Comparison of ENCODE assay signal across 8 cellular contexts in the genomic region with DNA sequence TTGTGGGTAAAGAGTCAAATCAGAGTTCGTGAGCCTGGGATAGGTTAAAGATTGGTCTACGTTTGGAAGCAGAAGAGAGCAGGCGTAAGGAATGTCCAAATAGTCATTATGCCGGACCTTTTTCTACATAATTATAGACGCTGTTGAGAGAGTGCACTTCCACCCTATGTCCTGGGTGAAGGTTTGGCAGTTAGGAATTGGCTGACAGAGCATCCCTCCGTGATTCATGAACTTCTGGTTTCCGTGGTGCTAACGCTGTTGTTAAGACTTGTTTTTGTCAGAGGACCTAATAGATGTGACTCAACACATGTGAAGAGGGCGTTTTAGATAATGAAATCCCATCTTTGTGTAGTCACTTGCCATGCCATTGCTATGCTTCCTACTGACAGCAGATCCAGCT. TPM values are rescaled to one million over a fixed set of nuclear protein-coding genes. Genes with fewer than 3 reads are reported as not detected.
DNase-seq lines count a peak whose midpoint lies in the region; ATAC-seq and TF ChIP-seq lines count a peak whose summit lies in the region.

No MANE protein-coding gene starts in this region.

- H3K4me3 ChIP-seq in AG09309 (ENCODE audit: control insufficient read depth, low read depth, low read length), result peak overlapping the region; percentile 88
- H3K4me3 ChIP-seq in gastroesophageal sphincter, result peak overlapping the region; percentile 82 to 99
- H3K4me3 ChIP-seq in gastrocnemius medialis, result peak overlapping the region; percentile 80 to 100 (median 90)

- H3K36me3 ChIP-seq in gastroesophageal sphincter (peaks cover 0 to 54% of the 10 kb centered on the region in 2 donors), gastrocnemius medialis (peaks cover 0 to 49% of the 10 kb centered on the region in 2 donors)

- H3K27me3 Mint-ChIP-seq in activated CD8-positive, alpha-beta T cell treated with anti-CD3 and anti-CD28 coated beads for 36 hours, result no peaks in the 10 kb centered on the region

- peak overlapping the region; percentile 87 for H3K4me3 Mint-ChIP-seq in activated CD8-positive, alpha-beta T cell treated with anti-CD3 and anti-CD28 coated beads for 36 hours

- H3K36me3 Mint-ChIP-seq in activated CD8-positive, alpha-beta T cell treated with anti-CD3 and anti-CD28 coated beads for 36 hours (ENCODE audit: low read depth), result peaks cover 44% of the 10 kb centered on the region

- CTCF ChIA-PET in activated CD8-positive, alpha-beta T cell treated with anti-CD3 and anti-CD28 coated beads for 36 hours (lab: Charles Lee), result interaction anchor here (3.0 kb wide), 1 partner anchor 161 kb away, joined by 13 read pairs; no protein-coding TSS in a partner anchor
- CTCF ChIA-PET in HEK293T (lab: Yijun Ruan, JAX), result no interaction called here

- TF ChIP-seq CTCF in AG09309 (IDR thresholded peaks at IDR 0.05; ENCODE audit: control insufficient read depth, insufficient read depth, low read depth, low read length, missing control alignments), result no peak
- no peak for TF ChIP-seq CTCF in activated CD8-positive, alpha-beta T cell treated with anti-CD3 and anti-CD28 coated beads for 36 hours (IDR thresholded peaks at IDR 0.05)
- TF ChIP-seq CTCF in gastroesophageal sphincter (IDR thresholded peaks at IDR 0.05), result no peak
- TF ChIP-seq CTCF in gastrocnemius medialis (IDR thresholded peaks at IDR 0.05 in 4 of 5, conservative IDR thresholded peaks at IDR 0.05 in 1 of 5), result no peak

- H3K9me3 Mint-ChIP-seq in activated CD8-positive, alpha-beta T cell treated with anti-CD3 and anti-CD28 coated beads for 36 hours, result peaks cover 4% of the 10 kb centered on the region

- no peaks in the 10 kb centered on the region for H3K27me3 ChIP-seq in gastroesophageal sphincter
- H3K27me3 ChIP-seq in gastrocnemius medialis, result no peaks in the 10 kb centered on the region

- DNase-seq in AG09309 (ENCODE audit: low read depth) (peak; percentile 41), HPDE6-E6E7 (ENCODE audit: extremely low spot score) (peak; percentile 36), gastrocnemius medialis (no peak), HEK293T (ENCODE audit: extremely low spot score) (no peak)
- peak; percentile 50 for DNase-seq in activated CD8-positive, alpha-beta T cell treated with anti-CD3 and anti-CD28 coated beads for 36 hours

- peaks cover 45% of the 10 kb centered on the region for H3K4me1 Mint-ChIP-seq in activated CD8-positive, alpha-beta T cell treated with anti-CD3 and anti-CD28 coated beads for 36 hours (ENCODE audit: low read depth)

- POLR2A ChIA-PET in activated CD8-positive, alpha-beta T cell treated with anti-CD3 and anti-CD28 coated beads for 36 hours (lab: Charles Lee), result no interaction called here
- POLR2A ChIA-PET in HEK293T (lab: Yijun Ruan, JAX), result interaction anchor here (0.7 kb wide), 1 partner anchor 146 kb away, joined by 3 read pairs; no protein-coding TSS in a partner anchor

- no peak for TF ChIP-seq POLR2A in gastroesophageal sphincter (IDR thresholded peaks at IDR 0.05)
- no peak for TF ChIP-seq POLR2A in gastrocnemius medialis (IDR thresholded peaks at IDR 0.05)

- ATAC-seq in activated CD8-positive, alpha-beta T cell treated with anti-CD3 and anti-CD28 coated beads for 36 hours, result peak; percentile 52
- peak; percentile 26 for ATAC-seq in gastroesophageal sphincter
- ATAC-seq in gastrocnemius medialis, result no peak
- ATAC-seq in GM19452 (IDR thresholded peaks at IDR 0.05; ENCODE audit: unreplicated experiment), result no peak
- no peak for ATAC-seq in HG03139 (IDR thresholded peaks at IDR 0.05; ENCODE audit: unreplicated experiment)

- H3K27ac ChIP-seq in gastroesophageal sphincter, result peak overlapping the region in 1 of 4 donors; percentile 86
- H3K27ac ChIP-seq in gastrocnemius medialis, result peak overlapping the region; percentile 85 to 88 (median 87)

- peak overlapping the region; percentile 99 for H3K27ac Mint-ChIP-seq in activated CD8-positive, alpha-beta T cell treated with anti-CD3 and anti-CD28 coated beads for 36 hours

- intact Hi-C loops in activated CD8-positive, alpha-beta T cell treated with anti-CD3 and anti-CD28 coated beads for 36 hours (cut with micrococcal nuclease), result loop anchor here (5.0 kb wide), 1 partner anchor 129 kb away; no protein-coding TSS in a partner anchor
- intact Hi-C loops in gastrocnemius medialis (cut with DNase I; ENCODE audit: low total_unique reads), result loop anchor here (5.0 kb wide), 1 partner anchor 226 kb away; no protein-coding TSS in a partner anchor

- H3K9me3 ChIP-seq in gastroesophageal sphincter (no peaks in the 10 kb centered on the region), gastrocnemius medialis (no peaks in the 10 kb centered on the region)

- WGBS in gastroesophageal sphincter (ENCODE audit: low coverage in 1 of 2), 2 donors, result 7 to 23% methylated on average over 7 of the region's 9 CpGs

- TF ChIP-seq EP300 in gastroesophageal sphincter (IDR thresholded peaks at IDR 0.05), result no peak

- peaks cover 0 to 55% (median 18%) of the 10 kb centered on the region in 3 donors for H3K4me1 ChIP-seq in gastroesophageal sphincter
- peaks cover 33 to 40% of the 10 kb centered on the region in 2 donors for H3K4me1 ChIP-seq in gastrocnemius medialis

- in situ Hi-C loops in gastrocnemius medialis (cut with MboI; ENCODE audit: low sequenced_read_pairs in 4 of 4), result loop anchor here (5.0 to 25.0 kb wide), 3 partner anchors 126 to 134 kb away; no protein-coding TSS in a partner anchor

TF ChIP-seq in HEK293T, 16 proteins besides CTCF, POLR2A, EP300 and RAD21:
- TF ChIP-seq BHLHE40 (IDR thresholded peaks at IDR 0.05; ENCODE audit: borderline replicate concordance) (no peak), NFRKB (IDR thresholded peaks at IDR 0.05) (no peak), FOXA1 (IDR thresholded peaks at IDR 0.05) (no peak), FOXM1 (IDR thresholded peaks at IDR 0.05; ENCODE audit: borderline replicate concordance) (no peak), TARDBP (IDR thresholded peaks at IDR 0.05) (no peak), CTBP1 (IDR thresholded peaks at IDR 0.05; ENCODE audit: borderline replicate concordance) (no peak), SUZ12 (IDR thresholded peaks at IDR 0.05) (no peak), ELF4 (IDR thresholded peaks at IDR 0.05) (no peak), HDGF (IDR thresholded peaks at IDR 0.05; ENCODE audit: borderline replicate concordance) (no peak), SP1 (IDR thresholded peaks at IDR 0.05) (no peak), ZNF384 (IDR thresholded peaks at IDR 0.05) (no peak), ARNT (IDR thresholded peaks at IDR 0.05) (no peak), L3MBTL2 (conservative IDR thresholded peaks at IDR 0.05) (no peak), FOXK2 (IDR thresholded peaks at IDR 0.05) (no peak), LEF1 (IDR thresholded peaks at IDR 0.05; ENCODE audit: borderline replicate concordance) (no peak)
- TF ChIP-seq, protein P1, sequence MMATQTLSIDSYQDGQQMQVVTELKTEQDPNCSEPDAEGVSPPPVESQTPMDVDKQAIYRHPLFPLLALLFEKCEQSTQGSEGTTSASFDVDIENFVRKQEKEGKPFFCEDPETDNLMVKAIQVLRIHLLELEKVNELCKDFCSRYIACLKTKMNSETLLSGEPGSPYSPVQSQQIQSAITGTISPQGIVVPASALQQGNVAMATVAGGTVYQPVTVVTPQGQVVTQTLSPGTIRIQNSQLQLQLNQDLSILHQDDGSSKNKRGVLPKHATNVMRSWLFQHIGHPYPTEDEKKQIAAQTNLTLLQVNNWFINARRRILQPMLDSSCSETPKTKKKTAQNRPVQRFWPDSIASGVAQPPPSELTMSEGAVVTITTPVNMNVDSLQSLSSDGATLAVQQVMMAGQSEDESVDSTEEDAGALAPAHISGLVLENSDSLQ (IDR thresholded peaks at IDR 0.05), result no peak

RNA-seq across cellular contexts. Expression of a gene that starts 1.1 kb away (rescaled TPM):
- total RNA-seq in activated CD8-positive, alpha-beta T cell treated with anti-CD3 and anti-CD28 coated beads for 36 hours, result 10 to 100 TPM; 19.7 to 21.8 TPM
- 10 to 100 TPM; 10.3 to 18.6 (median 15.6) TPM for total RNA-seq in gastroesophageal sphincter
- total RNA-seq in gastrocnemius medialis, result 10 to 100 TPM in 2 of 4 donors, 1 to 10 TPM in 2; 9.4 to 17.3 (median 10.5) TPM

RNA-seq across cellular contexts. Expression of a gene that starts 1.2 kb away (rescaled TPM):
- total RNA-seq in activated CD8-positive, alpha-beta T cell treated with anti-CD3 and anti-CD28 coated beads for 36 hours, result 10 to 100 TPM; 17.5 to 19.2 TPM
- total RNA-seq in gastroesophageal sphincter (10 to 100 TPM in 3 of 4 donors, 1 to 10 TPM in 1; 9.0 to 17.1 (median 11.7) TPM), gastrocnemius medialis (10 to 100 TPM in 1 of 4 donors, 1 to 10 TPM in 3; 6.8 to 22.0 (median 7.8) TPM)

Comparison
In these comparisons a context has a peak if more than half of its experiments do, and no peak if none do; other contexts are left out.
1. DNase-seq: peak in AG09309 (single experiment), HPDE6-E6E7 (single experiment) and activated CD8-positive, alpha-beta T cell treated with anti-CD3 and anti-CD28 coated beads for 36 hours (single experiment); none in gastrocnemius medialis (0 of 2) and HEK293T (single experiment).
2. ATAC-seq: peak in activated CD8-positive, alpha-beta T cell treated with anti-CD3 and anti-CD28 coated beads for 36 hours (single experiment) and gastroesophageal sphincter (single experiment); none in gastrocnemius medialis (0 of 2), GM19452 (single experiment) and HG03139 (single experiment).
3. Peak in every context shown above with its lines, with median percentiles within 50 percentile points of each other: H3K4me3 ChIP-seq.